8 cellular contexts compared by ENCODE assay signal in the genomic region with DNA sequence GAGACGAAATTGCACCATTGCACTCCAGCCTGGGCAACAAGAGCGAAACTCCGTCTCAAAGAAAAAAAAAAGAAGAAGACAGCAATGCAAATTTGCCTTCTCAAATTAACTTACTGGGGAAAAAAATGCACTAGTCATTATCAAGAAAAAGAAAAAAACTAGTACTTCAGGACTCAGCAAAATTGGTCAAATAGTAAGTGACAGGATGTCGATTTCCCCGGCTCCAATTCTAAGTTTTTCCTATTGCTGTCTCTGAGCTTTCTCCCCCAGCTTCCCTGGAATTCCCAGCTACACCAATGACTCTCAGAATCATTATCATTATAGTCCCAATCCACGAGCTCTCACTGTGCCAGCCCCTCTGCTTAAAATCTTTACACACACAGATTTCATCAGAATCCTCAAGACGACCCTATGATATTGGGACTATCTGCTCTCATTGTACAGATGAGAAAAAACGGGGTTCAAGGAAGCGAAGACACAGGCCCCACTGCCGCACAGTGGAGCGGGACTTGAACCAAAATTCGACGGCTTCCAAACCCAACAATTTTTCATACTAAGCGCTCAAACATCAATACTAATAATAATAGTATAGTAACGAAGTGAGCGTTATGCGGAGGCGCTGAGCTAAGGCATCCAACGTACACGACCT. TPM values are rescaled to one million over a fixed set of nuclear protein-coding genes. Genes with fewer than 3 reads are reported as not detected.
A peak's percentile ranks its signal among the peaks of the same experiment; 100 is the strongest.
DNase-seq lines count a peak whose midpoint lies in the region; ATAC-seq and TF ChIP-seq lines count a peak whose summit lies in the region.

No MANE protein-coding gene starts in this region.

- no peak for TF ChIP-seq CTCF in WTC11 (IDR thresholded peaks at IDR 0.05)

- peak overlapping the region; percentile 13; the same call in 1 of the 2 replicates for H3K27ac Mint-ChIP-seq in WTC11

- POLR2A ChIA-PET in WTC11 (lab: Charles Lee): interaction anchor here (0.7 to 1.2 kb wide), 6 partner anchors 18 to 96 kb away, joined by 3 to 10 read pairs (median 3); no protein-coding TSS in a partner anchor

- no peaks in the 10 kb centered on the region for H3K36me3 Mint-ChIP-seq in WTC11

- H3K27ac ChIP-seq in stomach smooth muscle (ENCODE audit: low read length): peak overlapping the region; percentile 53

- H3K9ac ChIP-seq in stomach smooth muscle (ENCODE audit: low read length in 2 of 2): peak overlapping the region; percentile 91 to 98

- CTCF ChIA-PET in WTC11 (lab: Charles Lee): interaction anchor here (0.8 to 1.6 kb wide), 10 partner anchors 18 to 202 kb away, joined by 3 to 12 read pairs (median 4); no protein-coding TSS in a partner anchor

- no peaks in the 10 kb centered on the region for H3K9me3 ChIP-seq in stomach smooth muscle (ENCODE audit: control insufficient read depth in 2 of 2, low read length in 2 of 2)

- H3K4me3 ChIP-seq in iPS-11a (ENCODE audit: low read depth, low read length): peak overlapping the region; percentile 94
- H3K4me3 ChIP-seq in stomach smooth muscle (ENCODE audit: low read length in 2 of 2): peak overlapping the region; percentile 91 to 98

- H3K27me3 Mint-ChIP-seq in WTC11 (ENCODE audit: low read depth): no peaks in the 10 kb centered on the region

- H3K4me3 Mint-ChIP-seq in WTC11: peak overlapping the region; percentile 90

- DNase-seq in SIG-M5 treated with dmso at 0.1 percent for 504 hours (lab: John Stamatoyannopoulos, UW; ENCODE audit: unreplicated experiment) (peak; percentile 3), SIG-M5 (lab: John Stamatoyannopoulos, UW) (no peak), WTC11 (ENCODE audit: low spot score) (no peak), HT-29 (ENCODE audit: low spot score) (no peak), NCI-H1105 (lab: John Stamatoyannopoulos, UW) (no peak)

- H3K4me1 ChIP-seq in stomach smooth muscle (ENCODE audit: control insufficient read depth, insufficient read depth, low read length): peaks cover 18% of the 10 kb centered on the region

- H3K9me3 Mint-ChIP-seq in WTC11: no peaks in the 10 kb centered on the region

- peaks cover 0 to under 1% of the 10 kb centered on the region in 2 donors for H3K36me3 ChIP-seq in stomach smooth muscle (ENCODE audit: control insufficient read depth in 2 of 2, insufficient read depth in 2 of 2, low read length in 2 of 2)

- ATAC-seq in WTC11 (no peak), HG03280 (IDR thresholded peaks at IDR 0.05; ENCODE audit: unreplicated experiment) (no peak)

- peaks cover 11% of the 10 kb centered on the region for H3K4me1 Mint-ChIP-seq in WTC11

- no peaks in the 10 kb centered on the region for H3K27me3 ChIP-seq in stomach smooth muscle (ENCODE audit: control insufficient read depth in 1 of 2, insufficient read depth in 2 of 2, low read length in 2 of 2)

TF ChIP-seq in WTC11, 78 proteins besides CTCF, POLR2A, EP300 and RAD21:
- no peak for TF ChIP-seq ZNF263 (CRISPR knock-in tag; IDR thresholded peaks at IDR 0.05; ENCODE audit: low read depth)
- no peak for TF ChIP-seq ZNF138 (CRISPR knock-in tag; conservative IDR thresholded peaks at IDR 0.05)
- TF ChIP-seq ATF3 (CRISPR knock-in tag; conservative IDR thresholded peaks at IDR 0.05): no peak
- no peak for TF ChIP-seq SMAD3 (CRISPR knock-in tag; IDR thresholded peaks at IDR 0.05; ENCODE audit: borderline replicate concordance)
- TF ChIP-seq, protein P1, sequence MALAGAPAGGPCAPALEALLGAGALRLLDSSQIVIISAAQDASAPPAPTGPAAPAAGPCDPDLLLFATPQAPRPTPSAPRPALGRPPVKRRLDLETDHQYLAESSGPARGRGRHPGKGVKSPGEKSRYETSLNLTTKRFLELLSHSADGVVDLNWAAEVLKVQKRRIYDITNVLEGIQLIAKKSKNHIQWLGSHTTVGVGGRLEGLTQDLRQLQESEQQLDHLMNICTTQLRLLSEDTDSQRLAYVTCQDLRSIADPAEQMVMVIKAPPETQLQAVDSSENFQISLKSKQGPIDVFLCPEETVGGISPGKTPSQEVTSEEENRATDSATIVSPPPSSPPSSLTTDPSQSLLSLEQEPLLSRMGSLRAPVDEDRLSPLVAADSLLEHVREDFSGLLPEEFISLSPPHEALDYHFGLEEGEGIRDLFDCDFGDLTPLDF (CRISPR knock-in tag; IDR thresholded peaks at IDR 0.05): no peak
- no peak for TF ChIP-seq SMAD4 (CRISPR knock-in tag; IDR thresholded peaks at IDR 0.05)
- TF ChIP-seq, protein P2, sequence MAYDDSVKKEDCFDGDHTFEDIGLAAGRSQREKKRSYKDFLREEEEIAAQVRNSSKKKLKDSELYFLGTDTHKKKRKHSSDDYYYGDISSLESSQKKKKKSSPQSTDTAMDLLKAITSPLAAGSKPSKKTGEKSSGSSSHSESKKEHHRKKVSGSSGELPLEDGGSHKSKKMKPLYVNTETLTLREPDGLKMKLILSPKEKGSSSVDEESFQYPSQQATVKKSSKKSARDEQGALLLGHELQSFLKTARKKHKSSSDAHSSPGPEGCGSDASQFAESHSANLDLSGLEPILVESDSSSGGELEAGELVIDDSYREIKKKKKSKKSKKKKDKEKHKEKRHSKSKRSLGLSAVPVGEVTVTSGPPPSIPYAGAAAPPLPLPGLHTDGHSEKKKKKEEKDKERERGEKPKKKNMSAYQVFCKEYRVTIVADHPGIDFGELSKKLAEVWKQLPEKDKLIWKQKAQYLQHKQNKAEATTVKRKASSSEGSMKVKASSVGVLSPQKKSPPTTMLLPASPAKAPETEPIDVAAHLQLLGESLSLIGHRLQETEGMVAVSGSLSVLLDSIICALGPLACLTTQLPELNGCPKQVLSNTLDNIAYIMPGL (CRISPR knock-in tag; IDR thresholded peaks at IDR 0.05): no peak
- TF ChIP-seq TEAD1 (CRISPR knock-in tag; IDR thresholded peaks at IDR 0.05): no peak
- TF ChIP-seq KAT7 (CRISPR knock-in tag; IDR thresholded peaks at IDR 0.05; ENCODE audit: borderline replicate concordance): no peak

RNA-seq across cellular contexts. Expression of gene C19orf47, which starts 0.6 kb away (rescaled TPM):
- total RNA-seq in WTC11 (2021): 14.7 to 17.2 TPM (median 15.6 TPM) in 3 replicates
- total RNA-seq in HT-29 (2014; rRNA removed; shearing (Covaris generic)): 35.7 and 36.9 TPM in 2 replicates

RNA-seq across cellular contexts. Expression of gene PLD3, which starts 0.9 kb away (rescaled TPM):
- 190 to 200 TPM (median 193 TPM) in 3 replicates for total RNA-seq in WTC11 (2021)
- total RNA-seq in HT-29 (2014; rRNA removed; shearing (Covaris generic)): 156 and 178 TPM in 2 replicates

RNA-seq across cellular contexts. Expression of gene HIPK4, which starts 42.4 kb away (rescaled TPM):
- 0.21 to 0.31 TPM (median 0.25 TPM) in 3 replicates for total RNA-seq in WTC11 (2021)
- total RNA-seq in HT-29 (2014; rRNA removed; shearing (Covaris generic)): 0.10 TPM in 1 of 2 replicates, not detected in the other
